Comparison of ENCODE assay signal across 1 cellular context in the genomic region with DNA sequence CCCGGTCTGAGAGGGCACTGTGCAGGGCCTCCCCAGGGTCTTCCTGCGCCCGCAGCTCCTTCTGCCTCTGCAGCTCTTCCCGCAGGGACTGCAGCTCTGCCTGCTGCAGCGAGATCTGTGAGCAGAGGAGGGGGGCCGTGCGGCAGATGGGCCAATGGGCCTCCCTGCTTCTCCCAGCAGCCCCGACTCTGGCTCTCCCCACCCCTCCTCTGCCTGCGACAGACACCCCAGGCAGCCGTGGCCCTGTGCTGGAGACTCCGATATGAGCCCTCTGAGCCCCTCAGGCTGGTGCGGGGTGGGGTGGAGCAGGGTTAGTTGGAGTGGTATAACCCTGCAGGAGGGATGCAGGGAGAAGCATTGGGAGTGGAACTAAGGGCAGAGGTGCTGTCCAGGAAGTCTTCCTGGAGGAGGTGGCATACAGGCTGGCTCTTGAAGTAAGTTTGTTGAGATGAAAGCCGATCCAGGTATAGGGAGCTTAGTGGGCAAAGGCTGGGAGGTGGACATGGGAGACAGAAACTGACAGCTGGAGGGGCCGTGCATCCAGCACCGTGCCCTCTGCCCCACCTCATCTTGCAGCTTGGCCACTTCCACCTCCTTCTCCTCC.
TF ChIP-seq lines count a peak whose summit lies in the region.

No MANE protein-coding gene starts in this region.

TF ChIP-seq in GM23338, 12 proteins besides CTCF, POLR2A, EP300 and RAD21:
- TF ChIP-seq ZNF114 (CRISPR knock-in tag; IDR thresholded peaks at IDR 0.05) (no peak), ZNF331 (CRISPR knock-in tag; IDR thresholded peaks at IDR 0.05; ENCODE audit: low read depth) (no peak), EZH2phosphoT487 (IDR thresholded peaks at IDR 0.05; ENCODE audit: unreplicated experiment) (no peak), NANOG (IDR thresholded peaks at IDR 0.05; ENCODE audit: borderline replicate concordance) (no peak), CREB1 (CRISPR knock-in tag; IDR thresholded peaks at IDR 0.05; ENCODE audit: low read depth) (no peak), STAT1 (IDR thresholded peaks at IDR 0.05; ENCODE audit: unreplicated experiment) (no peak), POLR2AphosphoS5 (IDR thresholded peaks at IDR 0.05; ENCODE audit: low read depth) (no peak), JUNB (IDR thresholded peaks at IDR 0.05; ENCODE audit: unreplicated experiment) (no peak), EZH2 (IDR thresholded peaks at IDR 0.05; ENCODE audit: low read depth, unreplicated experiment) (no peak)
- TF ChIP-seq, protein P1, sequence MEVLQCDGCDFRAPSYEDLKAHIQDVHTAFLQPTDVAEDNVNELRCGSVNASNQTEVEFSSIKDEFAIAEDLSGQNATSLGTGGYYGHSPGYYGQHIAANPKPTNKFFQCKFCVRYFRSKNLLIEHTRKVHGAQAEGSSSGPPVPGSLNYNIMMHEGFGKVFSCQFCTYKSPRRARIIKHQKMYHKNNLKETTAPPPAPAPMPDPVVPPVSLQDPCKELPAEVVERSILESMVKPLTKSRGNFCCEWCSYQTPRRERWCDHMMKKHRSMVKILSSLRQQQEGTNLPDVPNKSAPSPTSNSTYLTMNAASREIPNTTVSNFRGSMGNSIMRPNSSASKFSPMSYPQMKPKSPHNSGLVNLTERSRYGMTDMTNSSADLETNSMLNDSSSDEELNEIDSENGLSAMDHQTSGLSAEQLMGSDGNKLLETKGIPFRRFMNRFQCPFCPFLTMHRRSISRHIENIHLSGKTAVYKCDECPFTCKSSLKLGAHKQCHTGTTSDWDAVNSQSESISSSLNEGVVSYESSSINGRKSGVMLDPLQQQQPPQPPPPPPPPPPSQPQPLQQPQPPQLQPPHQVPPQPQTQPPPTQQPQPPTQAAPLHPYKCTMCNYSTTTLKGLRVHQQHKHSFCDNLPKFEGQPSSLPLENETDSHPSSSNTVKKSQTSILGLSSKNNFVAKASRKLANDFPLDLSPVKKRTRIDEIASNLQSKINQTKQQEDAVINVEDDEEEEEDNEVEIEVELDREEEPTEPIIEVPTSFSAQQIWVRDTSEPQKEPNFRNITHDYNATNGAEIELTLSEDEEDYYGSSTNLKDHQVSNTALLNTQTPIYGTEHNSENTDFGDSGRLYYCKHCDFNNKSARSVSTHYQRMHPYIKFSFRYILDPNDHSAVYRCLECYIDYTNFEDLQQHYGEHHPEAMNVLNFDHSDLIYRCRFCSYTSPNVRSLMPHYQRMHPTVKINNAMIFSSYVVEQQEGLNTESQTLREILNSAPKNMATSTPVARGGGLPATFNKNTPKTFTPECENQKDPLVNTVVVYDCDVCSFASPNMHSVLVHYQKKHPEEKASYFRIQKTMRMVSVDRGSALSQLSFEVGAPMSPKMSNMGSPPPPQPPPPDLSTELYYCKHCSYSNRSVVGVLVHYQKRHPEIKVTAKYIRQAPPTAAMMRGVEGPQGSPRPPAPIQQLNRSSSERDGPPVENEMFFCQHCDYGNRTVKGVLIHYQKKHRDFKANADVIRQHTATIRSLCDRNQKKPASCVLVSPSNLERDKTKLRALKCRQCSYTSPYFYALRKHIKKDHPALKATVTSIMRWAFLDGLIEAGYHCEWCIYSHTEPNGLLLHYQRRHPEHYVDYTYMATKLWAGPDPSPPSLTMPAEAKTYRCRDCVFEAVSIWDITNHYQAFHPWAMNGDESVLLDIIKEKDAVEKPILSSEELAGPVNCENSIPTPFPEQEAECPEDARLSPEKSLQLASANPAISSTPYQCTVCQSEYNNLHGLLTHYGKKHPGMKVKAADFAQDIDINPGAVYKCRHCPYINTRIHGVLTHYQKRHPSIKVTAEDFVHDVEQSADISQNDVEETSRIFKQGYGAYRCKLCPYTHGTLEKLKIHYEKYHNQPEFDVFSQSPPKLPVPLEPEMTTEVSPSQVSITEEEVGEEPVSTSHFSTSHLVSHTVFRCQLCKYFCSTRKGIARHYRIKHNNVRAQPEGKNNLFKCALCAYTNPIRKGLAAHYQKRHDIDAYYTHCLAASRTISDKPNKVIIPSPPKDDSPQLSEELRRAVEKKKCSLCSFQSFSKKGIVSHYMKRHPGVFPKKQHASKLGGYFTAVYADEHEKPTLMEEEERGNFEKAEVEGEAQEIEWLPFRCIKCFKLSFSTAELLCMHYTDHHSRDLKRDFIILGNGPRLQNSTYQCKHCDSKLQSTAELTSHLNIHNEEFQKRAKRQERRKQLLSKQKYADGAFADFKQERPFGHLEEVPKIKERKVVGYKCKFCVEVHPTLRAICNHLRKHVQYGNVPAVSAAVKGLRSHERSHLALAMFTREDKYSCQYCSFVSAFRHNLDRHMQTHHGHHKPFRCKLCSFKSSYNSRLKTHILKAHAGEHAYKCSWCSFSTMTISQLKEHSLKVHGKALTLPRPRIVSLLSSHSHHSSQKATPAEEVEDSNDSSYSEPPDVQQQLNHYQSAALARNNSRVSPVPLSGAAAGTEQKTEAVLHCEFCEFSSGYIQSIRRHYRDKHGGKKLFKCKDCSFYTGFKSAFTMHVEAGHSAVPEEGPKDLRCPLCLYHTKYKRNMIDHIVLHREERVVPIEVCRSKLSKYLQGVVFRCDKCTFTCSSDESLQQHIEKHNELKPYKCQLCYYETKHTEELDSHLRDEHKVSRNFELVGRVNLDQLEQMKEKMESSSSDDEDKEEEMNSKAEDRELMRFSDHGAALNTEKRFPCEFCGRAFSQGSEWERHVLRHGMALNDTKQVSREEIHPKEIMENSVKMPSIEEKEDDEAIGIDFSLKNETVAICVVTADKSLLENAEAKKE (CRISPR knock-in tag; IDR thresholded peaks at IDR 0.05) = no peak
- TF ChIP-seq, protein P2, sequence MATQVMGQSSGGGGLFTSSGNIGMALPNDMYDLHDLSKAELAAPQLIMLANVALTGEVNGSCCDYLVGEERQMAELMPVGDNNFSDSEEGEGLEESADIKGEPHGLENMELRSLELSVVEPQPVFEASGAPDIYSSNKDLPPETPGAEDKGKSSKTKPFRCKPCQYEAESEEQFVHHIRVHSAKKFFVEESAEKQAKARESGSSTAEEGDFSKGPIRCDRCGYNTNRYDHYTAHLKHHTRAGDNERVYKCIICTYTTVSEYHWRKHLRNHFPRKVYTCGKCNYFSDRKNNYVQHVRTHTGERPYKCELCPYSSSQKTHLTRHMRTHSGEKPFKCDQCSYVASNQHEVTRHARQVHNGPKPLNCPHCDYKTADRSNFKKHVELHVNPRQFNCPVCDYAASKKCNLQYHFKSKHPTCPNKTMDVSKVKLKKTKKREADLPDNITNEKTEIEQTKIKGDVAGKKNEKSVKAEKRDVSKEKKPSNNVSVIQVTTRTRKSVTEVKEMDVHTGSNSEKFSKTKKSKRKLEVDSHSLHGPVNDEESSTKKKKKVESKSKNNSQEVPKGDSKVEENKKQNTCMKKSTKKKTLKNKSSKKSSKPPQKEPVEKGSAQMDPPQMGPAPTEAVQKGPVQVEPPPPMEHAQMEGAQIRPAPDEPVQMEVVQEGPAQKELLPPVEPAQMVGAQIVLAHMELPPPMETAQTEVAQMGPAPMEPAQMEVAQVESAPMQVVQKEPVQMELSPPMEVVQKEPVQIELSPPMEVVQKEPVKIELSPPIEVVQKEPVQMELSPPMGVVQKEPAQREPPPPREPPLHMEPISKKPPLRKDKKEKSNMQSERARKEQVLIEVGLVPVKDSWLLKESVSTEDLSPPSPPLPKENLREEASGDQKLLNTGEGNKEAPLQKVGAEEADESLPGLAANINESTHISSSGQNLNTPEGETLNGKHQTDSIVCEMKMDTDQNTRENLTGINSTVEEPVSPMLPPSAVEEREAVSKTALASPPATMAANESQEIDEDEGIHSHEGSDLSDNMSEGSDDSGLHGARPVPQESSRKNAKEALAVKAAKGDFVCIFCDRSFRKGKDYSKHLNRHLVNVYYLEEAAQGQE (IDR thresholded peaks at IDR 0.05; ENCODE audit: unreplicated experiment) = no peak
- TF ChIP-seq, protein P3, sequence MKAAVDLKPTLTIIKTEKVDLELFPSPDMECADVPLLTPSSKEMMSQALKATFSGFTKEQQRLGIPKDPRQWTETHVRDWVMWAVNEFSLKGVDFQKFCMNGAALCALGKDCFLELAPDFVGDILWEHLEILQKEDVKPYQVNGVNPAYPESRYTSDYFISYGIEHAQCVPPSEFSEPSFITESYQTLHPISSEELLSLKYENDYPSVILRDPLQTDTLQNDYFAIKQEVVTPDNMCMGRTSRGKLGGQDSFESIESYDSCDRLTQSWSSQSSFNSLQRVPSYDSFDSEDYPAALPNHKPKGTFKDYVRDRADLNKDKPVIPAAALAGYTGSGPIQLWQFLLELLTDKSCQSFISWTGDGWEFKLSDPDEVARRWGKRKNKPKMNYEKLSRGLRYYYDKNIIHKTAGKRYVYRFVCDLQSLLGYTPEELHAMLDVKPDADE (IDR thresholded peaks at IDR 0.05) = no peak
